ENCODE assay signal across 12 cellular contexts in genomic region chr3:123953735-123954134, GRCh38.
DNase-seq lines count a peak whose midpoint lies in the region; ATAC-seq and TF ChIP-seq lines count a peak whose summit lies in the region.
"Had no signal": no experiment of that assay in that cellular context is flagged by ENCODE, and none has a peak within 500 bp of the region (broad histone marks: within the 10 kb centered on the region; RNA-seq: fewer than 3 reads in every experiment).

No MANE protein-coding gene starts in this region.

- ATAC-seq in HG02852 (IDR thresholded peaks at IDR 0.05; ENCODE audit: unreplicated experiment): peak; percentile 83
- ATAC-seq: activated CD4-positive, CD25-positive, alpha-beta regulatory T cell treated with anti-CD3 and anti-CD28 coated beads, Interleukin-2, amount 50 U/mL, for 24 hours; psoas muscle had no signal

- DNase-seq in NCI-H748 (lab: John Stamatoyannopoulos, UW; ENCODE audit: unreplicated experiment) (peak; percentile 19), NCI-H748 treated with DMSO at 0.1 percent for 48 hours (lab: John Stamatoyannopoulos, UW) (no peak), NCI-H2107 (lab: John Stamatoyannopoulos, UW) (peak; percentile 69), GM13977 (ENCODE audit: low spot score) (no peak), NCI-H146 (lab: John Stamatoyannopoulos, UW) (no peak), NCI-H146 treated with DMSO at 0.1 percent for 48 hours (lab: John Stamatoyannopoulos, UW; ENCODE audit: unreplicated experiment) (no peak), 8988T (no peak)
- DNase-seq: IMR-90; psoas muscle; stimulated activated CD4-positive, alpha-beta T cell treated with anti-CD3 and anti-CD28 coated beads, Interleukin-4, amount 100 ng/mL, for 1 hour had no signal

- in situ Hi-C loops in GM13977 (cut with MboI; ENCODE audit: low pct_unique_long_range_greater_than_20kb, low sequenced_read_pairs, unreplicated experiment): no loop called here

- no peak for TF ChIP-seq CTCF in GM13977 (IDR thresholded peaks at IDR 0.05; ENCODE audit: extremely low read depth, insufficient read depth, missing control alignments)

Comparison
In these comparisons a context has a peak if more than half of its experiments do, and no peak if none do; other contexts are left out.
1. DNase-seq: peak in NCI-H748 (single experiment) and NCI-H2107 (single experiment); none in NCI-H748 treated with DMSO at 0.1 percent for 48 hours (single experiment), GM13977 (single experiment), NCI-H146 (single experiment), NCI-H146 treated with DMSO at 0.1 percent for 48 hours (single experiment) and 8988T (single experiment).